ENCODE assay signal across 9 cellular contexts in genomic region chr19:4352701-4353121, GRCh38. TPM values are rescaled to one million over a fixed set of nuclear protein-coding genes. Genes with fewer than 3 reads are reported as not detected.
DNase-seq lines count a peak whose midpoint lies in the region; ATAC-seq and TF ChIP-seq lines count a peak whose summit lies in the region.
"Had no signal": no experiment of that assay in that cellular context is flagged by ENCODE, and none has a peak within 500 bp of the region (broad histone marks: within the 10 kb centered on the region; RNA-seq: fewer than 3 reads in every experiment).

No MANE protein-coding gene starts in this region.

- no peaks in the 10 kb centered on the region for H3K27me3 ChIP-seq in AG04450 (ENCODE audit: control insufficient read depth, insufficient read depth, low read length)
- no peaks in the 10 kb centered on the region for H3K27me3 ChIP-seq in GM23248 (replicated peaks; ENCODE audit: insufficient read depth)

- no peaks in the 10 kb centered on the region for H3K9me3 ChIP-seq in AG04450 (ENCODE audit: control insufficient read depth, insufficient read depth, low read length)
- no peaks in the 10 kb centered on the region for H3K9me3 ChIP-seq in GM23248 (ENCODE audit: low read depth)
- H3K9me3 ChIP-seq in OCI-LY7 (ENCODE audit: low read length): no peaks in the 10 kb centered on the region

- no TSS peak for BruUV-seq in OCI-LY7 (replicated peaks; lab: Mats Ljungman, UMichigan)

- H3K4me1 ChIP-seq in GM23248 (ENCODE audit: insufficient read depth) (no peaks in the 10 kb centered on the region), OCI-LY7 (ENCODE audit: insufficient read depth, low read length, poor library complexity, severe bottlenecking) (no peaks in the 10 kb centered on the region)

- no peaks in the 10 kb centered on the region for H3K36me3 ChIP-seq in GM23248 (ENCODE audit: low read depth)
- H3K36me3 ChIP-seq in OCI-LY7 (ENCODE audit: insufficient read depth, low read length): peaks cover 9% of the 10 kb centered on the region; the same call in 1 of the 2 replicates

- no peak overlapping the region for H2AFZ ChIP-seq in GM23248
- H2AFZ ChIP-seq in OCI-LY7 (ENCODE audit: low read length): no peak overlapping the region

- CTCF ChIA-PET in AG04450 (lab: Charles Lee): interaction anchor here (0.5 to 2.8 kb wide), 28 partner anchors 9 to 1576 kb away, joined by 3 to 58 read pairs (median 4); partner anchors contain the start of genes CHAF1A, HDGFL2, MPND and YJU2
- CTCF ChIA-PET in OCI-LY7 (lab: Charles Lee; ENCODE audit: unreplicated experiment): interaction anchor here (0.6 to 1.0 kb wide), 2 partner anchors 10 to 86 kb away, joined by 5 to 8 read pairs; partner anchors contain the start of gene MPND

- no peak for DNase-seq in AG04450 (ENCODE audit: low read depth, low spot score)
- DNase-seq in GM23248: peak; percentile 72
- peak; percentile 65 for DNase-seq in OCI-LY7 (ENCODE audit: low spot score)
- DNase-seq in activated effector memory CD4-positive, alpha-beta T cell treated with Interleukin-2 at 50 U/mL for 16 hours: peak; percentile 44
- DNase-seq in germinal center (ENCODE audit: low spot score): peak; percentile 79
- peak; percentile 67 for DNase-seq in sciatic nerve (ENCODE audit: low spot score)

- H3K9me2 ChIP-seq in GM23248 (ENCODE audit: insufficient read depth): no peaks in the 10 kb centered on the region
- H3K9me2 ChIP-seq in OCI-LY7 (ENCODE audit: insufficient read depth, low read length): no peaks in the 10 kb centered on the region

- H3K9ac ChIP-seq in GM23248: no peak overlapping the region

- H3F3A ChIP-seq in GM23248 (ENCODE audit: insufficient read depth): peaks cover 9% of the 10 kb centered on the region; the same call in 1 of the 2 replicates

- H3K27ac ChIP-seq in AG04450 (ENCODE audit: low read depth, low read length): no peak overlapping the region
- no peak overlapping the region for H3K27ac ChIP-seq in GM23248
- H3K27ac ChIP-seq in OCI-LY7 (ENCODE audit: low read depth, low read length, poor library complexity, severe bottlenecking): no peak overlapping the region
- H3K27ac ChIP-seq: epithelial cell of prostate had no signal

- TF ChIP-seq CTCF in AG04450 (IDR thresholded peaks at IDR 0.05; ENCODE audit: low read depth, low read length) (peak; percentile 80), OCI-LY7 (conservative IDR thresholded peaks at IDR 0.05; ENCODE audit: low read length) (peak; percentile 84)

- H3K79me2 ChIP-seq in GM23248 (ENCODE audit: insufficient read depth) (no peaks in the 10 kb centered on the region), OCI-LY7 (ENCODE audit: insufficient read depth, low read depth, low read length) (no peaks in the 10 kb centered on the region)

- ATAC-seq in sciatic nerve: peak; percentile 63
- no peak for ATAC-seq in HG03442 (IDR thresholded peaks at IDR 0.05; ENCODE audit: unreplicated experiment)
- no peak for ATAC-seq in GM21447 (IDR thresholded peaks at IDR 0.05; ENCODE audit: unreplicated experiment)

- POLR2A ChIA-PET in AG04450 (lab: Yijun Ruan, JAX) (interaction anchor here (0.6 to 1.8 kb wide), 4 partner anchors 10 to 119 kb away, joined by 4 to 13 read pairs (median 4); partner anchors contain the start of gene MPND), OCI-LY7 (lab: Charles Lee) (interaction anchor here (1.5 kb wide), 1 partner anchor 86 kb away, joined by 3 read pairs; no protein-coding TSS in a partner anchor)

- in situ Hi-C loops in GM23248 (cut with MboI): no loop called here

- intact Hi-C loops in OCI-LY7 (cut with micrococcal nuclease; ENCODE audit: unreplicated experiment) (loop anchor here (1.0 kb wide), 1 partner anchor 85 kb away; no protein-coding TSS in a partner anchor), sciatic nerve (cut with DNase I) (no loop called here)

- H4K20me1 ChIP-seq in GM23248 (ENCODE audit: insufficient read depth) (no peaks in the 10 kb centered on the region), OCI-LY7 (ENCODE audit: insufficient read depth, low read length) (no peaks in the 10 kb centered on the region)

- no peak overlapping the region for H3K4me3 ChIP-seq in AG04450 (ENCODE audit: low read depth, low read length)
- H3K4me3 ChIP-seq in GM23248: no peak overlapping the region
- H3K4me3 ChIP-seq in OCI-LY7 (ENCODE audit: low read depth, low read length, poor library complexity, severe bottlenecking): no peak overlapping the region

- WGBS in GM23248 (ENCODE audit: low coverage in 1 of 2, low lambda C conversion rate in 2 of 2, missing lambda C conversion rate in 2 of 2), 2 experiments: 16 to 25% methylated on average over 8 to 9 of the region's 9 CpGs

- H3K4me2 ChIP-seq in GM23248 (ENCODE audit: unreplicated experiment) (no peak overlapping the region), OCI-LY7 (ENCODE audit: low read length) (no peak overlapping the region)

RNA-seq across cellular contexts. Expression of gene MPND, which starts 9.3 kb away (rescaled TPM):
- polyA plus RNA-seq in AG04450 (2011; rRNA removed) (5.1 and 6.5 TPM in 2 replicates), GM23248 (2016; fragmentation: Nextera tagmentation; extraction: Ambion mirVana) (5.0 and 8.4 TPM in 2 replicates)
- polyA minus RNA-seq in AG04450 (2011; rRNA and poly(A)+ RNA removed): 6.7 TPM in 2 replicates
- 3.0 and 6.2 TPM in 2 replicates for total RNA-seq in GM23248 (2014; rRNA removed; shearing (Covaris generic))
- total RNA-seq in OCI-LY7 (2014; rRNA removed; shearing (Covaris generic)): 6.7 and 7.2 TPM in 2 replicates
- total RNA-seq in OCI-LY7 (2022) (19.1 and 19.5 TPM in 2 replicates), sciatic nerve (13.1 TPM)

RNA-seq across cellular contexts. Expression of gene STAP2, which starts 14.1 kb away (rescaled TPM):
- 5.3 and 7.4 TPM in 2 replicates for polyA plus RNA-seq in AG04450 (2011; rRNA removed)
- polyA minus RNA-seq in AG04450 (2011; rRNA and poly(A)+ RNA removed): 5.3 and 7.5 TPM in 2 replicates
- total RNA-seq in GM23248 (2014; rRNA removed; shearing (Covaris generic)): 1.8 and 6.4 TPM in 2 replicates
- polyA plus RNA-seq in GM23248 (2016; fragmentation: Nextera tagmentation; extraction: Ambion mirVana): 1.7 TPM in 2 replicates
- 0.13 and 1.3 TPM in 2 replicates for total RNA-seq in OCI-LY7 (2014; rRNA removed; shearing (Covaris generic))
- 0.57 and 1.2 TPM in 2 replicates for total RNA-seq in OCI-LY7 (2022)
- total RNA-seq in sciatic nerve: 3.7 TPM

RNA-seq across cellular contexts. Expression of gene SH3GL1, which starts 47.6 kb away (rescaled TPM):
- polyA plus RNA-seq in AG04450 (2011; rRNA removed) (40.2 and 57.9 TPM in 2 replicates), GM23248 (2016; fragmentation: Nextera tagmentation; extraction: Ambion mirVana) (151 and 159 TPM in 2 replicates)
- 34.1 and 38.5 TPM in 2 replicates for polyA minus RNA-seq in AG04450 (2011; rRNA and poly(A)+ RNA removed)
- total RNA-seq in GM23248 (2014; rRNA removed; shearing (Covaris generic)): 114 and 141 TPM in 2 replicates
- 24.3 and 33.2 TPM in 2 replicates for total RNA-seq in OCI-LY7 (2014; rRNA removed; shearing (Covaris generic))
- total RNA-seq in OCI-LY7 (2022) (38.9 and 39.0 TPM in 2 replicates), sciatic nerve (71.8 TPM)

RNA-seq across cellular contexts. Expression of gene FSD1, which starts 48.3 kb away (rescaled TPM):
- polyA plus RNA-seq in AG04450 (2011; rRNA removed) (6.8 and 8.9 TPM in 2 replicates), GM23248 (2016; fragmentation: Nextera tagmentation; extraction: Ambion mirVana) (5.8 TPM in 2 replicates)
- 9.4 and 9.6 TPM in 2 replicates for polyA minus RNA-seq in AG04450 (2011; rRNA and poly(A)+ RNA removed)
- total RNA-seq in GM23248 (2014; rRNA removed; shearing (Covaris generic)): 5.8 and 16.2 TPM in 2 replicates
- total RNA-seq in OCI-LY7 (2014; rRNA removed; shearing (Covaris generic)): 19.8 and 20.2 TPM in 2 replicates
- total RNA-seq in OCI-LY7 (2022) (21.9 and 23.2 TPM in 2 replicates), sciatic nerve (0.31 TPM)

RNA-seq across cellular contexts. Expression of gene CHAF1A, which starts 49.7 kb away (rescaled TPM):
- polyA plus RNA-seq in AG04450 (2011; rRNA removed) (5.0 and 6.0 TPM in 2 replicates), GM23248 (2016; fragmentation: Nextera tagmentation; extraction: Ambion mirVana) (11.9 and 12.6 TPM in 2 replicates)
- polyA minus RNA-seq in AG04450 (2011; rRNA and poly(A)+ RNA removed): 5.1 and 6.6 TPM in 2 replicates
- total RNA-seq in GM23248 (2014; rRNA removed; shearing (Covaris generic)): 9.1 and 11.6 TPM in 2 replicates
- total RNA-seq in OCI-LY7 (2014; rRNA removed; shearing (Covaris generic)): 107 and 108 TPM in 2 replicates
- total RNA-seq in OCI-LY7 (2022) (119 and 128 TPM in 2 replicates), sciatic nerve (8.0 TPM)
